In genomic region chr15:73822998-73823397, GRCh38 we compare ENCODE assay signal across 1 cellular context.
A peak's percentile ranks its signal among the peaks of the same experiment; 100 is the strongest.
TF ChIP-seq lines count a peak whose summit lies in the region.

No MANE protein-coding gene starts in this region.

TF ChIP-seq in HepG2, 621 proteins besides CTCF, POLR2A, EP300 and RAD21 (continued from another document and continues in another):
- TF ChIP-seq ZNF281 (CRISPR knock-in tag; IDR thresholded peaks at IDR 0.05; ENCODE audit: borderline replicate concordance) (peak; percentile 32; the same call in 1 of the 2 replicates), ATF6 (CRISPR knock-in tag; conservative IDR thresholded peaks at IDR 0.05) (no peak), ZNF773 (CRISPR knock-in tag; IDR thresholded peaks at IDR 0.05; ENCODE audit: borderline replicate concordance) (0 out of 2 replicates have a peak, but pooled peaks have one; percentile 58), ZNF335 (CRISPR knock-in tag; IDR thresholded peaks at IDR 0.05) (no peak), ETV5 (CRISPR knock-in tag; IDR thresholded peaks at IDR 0.05; ENCODE audit: borderline replicate concordance) (peak; percentile 23; the same call in 1 of the 2 replicates), WIZ (CRISPR knock-in tag; IDR thresholded peaks at IDR 0.05) (peak; percentile 61; the same call in 1 of the 2 replicates), IKZF4 (CRISPR knock-in tag; IDR thresholded peaks at IDR 0.05; ENCODE audit: borderline replicate concordance, low read depth, not compliant biosample characterization) (no peak), GATAD1 (CRISPR knock-in tag; IDR thresholded peaks at IDR 0.05) (no peak), ZFP37 (CRISPR knock-in tag; IDR thresholded peaks at IDR 0.05; ENCODE audit: borderline replicate concordance) (peak; percentile 27; the same call in 1 of the 2 replicates), EHMT2 (IDR thresholded peaks at IDR 0.05; ENCODE audit: borderline replicate concordance, low read depth, low read length) (peak; percentile 71; the same call in 1 of the 2 replicates), ZNF766 (CRISPR knock-in tag; IDR thresholded peaks at IDR 0.05; ENCODE audit: borderline replicate concordance) (no peak), NFATC3 (CRISPR knock-in tag; IDR thresholded peaks at IDR 0.05) (no peak), XRCC5 (optimal IDR thresholded peaks at IDR 0.05; ENCODE audit: low read length) (no peak), ASH2L (IDR thresholded peaks at IDR 0.05; ENCODE audit: insufficient read length, low read depth, low read length) (no peak), MIER2 (CRISPR knock-in tag; IDR thresholded peaks at IDR 0.05) (peak; percentile 97), TMF1 (CRISPR knock-in tag; IDR thresholded peaks at IDR 0.05; ENCODE audit: low read depth) (no peak), ONECUT2 (CRISPR knock-in tag; IDR thresholded peaks at IDR 0.05) (no peak), KAT7 (CRISPR knock-in tag; IDR thresholded peaks at IDR 0.05; ENCODE audit: borderline replicate concordance) (no peak), ZBTB38 (CRISPR knock-in tag; IDR thresholded peaks at IDR 0.05) (no peak), ZNF597 (CRISPR knock-in tag; IDR thresholded peaks at IDR 0.05) (no peak), TARDBP (CRISPR knock-in tag; IDR thresholded peaks at IDR 0.05) (no peak), ZBTB1 (CRISPR knock-in tag; IDR thresholded peaks at IDR 0.05; ENCODE audit: borderline replicate concordance) (0 out of 2 replicates have a peak, but pooled peaks have one; percentile 50), CHD4 (IDR thresholded peaks at IDR 0.05; ENCODE audit: borderline replicate concordance, low read length) (no peak), ZNF7 (CRISPR knock-in tag; IDR thresholded peaks at IDR 0.05) (no peak), FOXK1 (CRISPR knock-in tag; IDR thresholded peaks at IDR 0.05; ENCODE audit: borderline replicate concordance, low read depth) (no peak), DRAP1 (CRISPR knock-in tag; IDR thresholded peaks at IDR 0.05) (no peak), ZNF232 (CRISPR knock-in tag; IDR thresholded peaks at IDR 0.05; ENCODE audit: borderline replicate concordance) (no peak), TGIF2 (CRISPR knock-in tag; IDR thresholded peaks at IDR 0.05) (peak; percentile 68; the same call in 1 of the 2 replicates), ZNF781 (CRISPR knock-in tag; IDR thresholded peaks at IDR 0.05; ENCODE audit: borderline replicate concordance, not compliant biosample characterization) (no peak), DBP (CRISPR knock-in tag; IDR thresholded peaks at IDR 0.05; ENCODE audit: not compliant biosample characterization) (no peak), ZNF800 (CRISPR knock-in tag; IDR thresholded peaks at IDR 0.05) (no peak), SMYD3 (CRISPR knock-in tag; IDR thresholded peaks at IDR 0.05) (no peak), ATF2 (CRISPR knock-in tag; IDR thresholded peaks at IDR 0.05) (no peak), RERE (CRISPR knock-in tag; IDR thresholded peaks at IDR 0.05; ENCODE audit: low read depth) (no peak), SUZ12 (IDR thresholded peaks at IDR 0.05; ENCODE audit: low read depth, low read length) (no peak), POGZ (CRISPR knock-in tag; IDR thresholded peaks at IDR 0.05) (no peak), TFE3 (CRISPR knock-in tag; IDR thresholded peaks at IDR 0.05) (0 out of 2 replicates have a peak, but pooled peaks have one; percentile 24), BCLAF1 (IDR thresholded peaks at IDR 0.05) (no peak), SIN3A (IDR thresholded peaks at IDR 0.05; ENCODE audit: borderline replicate concordance, low read depth, low read length) (no peak)
